ENCODE assay signal across 12 cellular contexts in the genomic region with DNA sequence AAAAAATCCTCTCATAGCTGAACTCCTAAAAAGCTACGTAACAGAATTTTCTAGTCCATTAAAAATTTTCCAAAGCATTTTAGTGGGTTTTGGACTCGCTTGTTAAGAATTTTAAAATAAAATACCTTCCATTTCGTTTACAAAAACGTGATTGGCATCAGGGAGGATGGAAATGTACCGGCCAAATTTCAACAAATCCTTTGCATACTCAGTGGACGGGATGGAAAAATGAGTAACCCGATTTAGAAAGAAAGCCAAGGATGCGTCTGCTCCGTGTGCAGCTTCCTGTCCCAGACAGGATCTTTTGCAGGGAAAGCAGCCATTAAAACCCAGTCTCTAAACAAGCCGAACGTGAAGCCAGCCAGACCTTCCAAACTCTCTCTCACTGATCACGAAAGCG. TPM values are rescaled to one million over a fixed set of nuclear protein-coding genes. Genes with fewer than 3 reads are reported as not detected.
DNase-seq lines count a peak whose midpoint lies in the region; ATAC-seq and TF ChIP-seq lines count a peak whose summit lies in the region.
"Had no signal": no experiment of that assay in that cellular context is flagged by ENCODE, and none has a peak within 500 bp of the region (broad histone marks: within the 10 kb centered on the region; RNA-seq: fewer than 3 reads in every experiment).

No MANE protein-coding gene starts in this region.

- no peak overlapping the region for H3K4me3 Mint-ChIP-seq in natural killer cell
- H3K4me3 Mint-ChIP-seq in activated naive CD4-positive, alpha-beta T cell treated with anti-CD3 and anti-CD28 coated beads, Interleukin-2, amount 10 ng/mL, durations not matched to agents 7 days and 5 days = no peak overlapping the region
- H3K4me3 Mint-ChIP-seq: activated CD4-positive, alpha-beta memory T cell treated with anti-CD3 and anti-CD28 coated beads for 36 hours had no signal

- TF ChIP-seq CTCF in fibroblast of pulmonary artery (IDR thresholded peaks at IDR 0.05; ENCODE audit: low read length, missing control alignments) = no peak
- no peak for TF ChIP-seq CTCF in natural killer cell (IDR thresholded peaks at IDR 0.05)

- H3K4me1 ChIP-seq in ACC112 (ENCODE audit: control insufficient read depth, insufficient read depth, low read length, unreplicated experiment) = peaks cover 14% of the 10 kb centered on the region
- H3K4me1 ChIP-seq in SJSA1 (replicated peaks) = peaks cover 11% of the 10 kb centered on the region

- H3K27me3 Mint-ChIP-seq in natural killer cell (ENCODE audit: low read depth in 2 of 2) = no peaks in the 10 kb centered on the region
- no peaks in the 10 kb centered on the region for H3K27me3 Mint-ChIP-seq in activated naive CD4-positive, alpha-beta T cell treated with anti-CD3 and anti-CD28 coated beads, Interleukin-2, amount 10 ng/mL, durations not matched to agents 7 days and 5 days
- H3K27me3 Mint-ChIP-seq: activated CD4-positive, alpha-beta memory T cell treated with anti-CD3 and anti-CD28 coated beads for 36 hours had no signal

- peaks cover 51% of the 10 kb centered on the region for H3K79me2 ChIP-seq in ACC112 (ENCODE audit: control insufficient read depth, insufficient read depth, low read length, unreplicated experiment)

- no peaks in the 10 kb centered on the region for H3K9me3 ChIP-seq in SJSA1 (replicated peaks)
- H3K9me3 ChIP-seq: BE2C had no signal

- H3K4me1 Mint-ChIP-seq in natural killer cell = peaks cover 35 to 46% of the 10 kb centered on the region in 2 donors
- H3K4me1 Mint-ChIP-seq in activated naive CD4-positive, alpha-beta T cell treated with anti-CD3 and anti-CD28 coated beads, Interleukin-2, amount 10 ng/mL, durations not matched to agents 7 days and 5 days = peaks cover 2% of the 10 kb centered on the region

- DNase-seq in SJSA1 (ENCODE audit: low read depth in 1 of 2, low spot score in 2 of 2) (no peak), fibroblast of pulmonary artery (ENCODE audit: low read depth) (peak; percentile 82), pons (ENCODE audit: low spot score) (peak; percentile 32), SIG-M5 treated with dmso at 0.1 percent for 504 hours (lab: John Stamatoyannopoulos, UW; ENCODE audit: unreplicated experiment) (no peak), natural killer cell (no peak)
- no peak for DNase-seq in activated naive CD4-positive, alpha-beta T cell treated with anti-CD3 and anti-CD28 coated beads, Interleukin-2, amount 10 ng/mL, durations not matched to agents 7 days and 5 days
- DNase-seq: activated CD4-positive, alpha-beta memory T cell treated with anti-CD3 and anti-CD28 coated beads for 36 hours; BE2C; Karpas-422; midbrain had no signal

- H2AFZ ChIP-seq in ACC112 (ENCODE audit: low read length, unreplicated experiment) = peak overlapping the region; percentile 85

- H3K27ac ChIP-seq in ACC112 (ENCODE audit: low read depth, low read length) (peak overlapping the region; percentile 82), SJSA1 (peak overlapping the region; percentile 50)

- CTCF ChIA-PET in activated naive CD4-positive, alpha-beta T cell treated with anti-CD3 and anti-CD28 coated beads, Interleukin-2, amount 10 ng/mL, durations not matched to agents 7 days and 5 days (lab: Charles Lee) = interaction anchor here (1.7 kb wide), 1 partner anchor 205 kb away, joined by 3 read pairs; no protein-coding TSS in a partner anchor

- H3K36me3 Mint-ChIP-seq in natural killer cell = no peaks in the 10 kb centered on the region
- H3K36me3 Mint-ChIP-seq in activated naive CD4-positive, alpha-beta T cell treated with anti-CD3 and anti-CD28 coated beads, Interleukin-2, amount 10 ng/mL, durations not matched to agents 7 days and 5 days = peaks cover under 1% of the 10 kb centered on the region
- H3K36me3 Mint-ChIP-seq: activated CD4-positive, alpha-beta memory T cell treated with anti-CD3 and anti-CD28 coated beads for 36 hours had no signal

- no peak for ATAC-seq in esophagus mucosa
- ATAC-seq in natural killer cell = no peak

- intact Hi-C loops in natural killer cell (cut with micrococcal nuclease) = no loop called here

- no peaks in the 10 kb centered on the region for H3K27me3 ChIP-seq in ACC112 (ENCODE audit: insufficient read depth, low read length)
- no peaks in the 10 kb centered on the region for H3K27me3 ChIP-seq in SJSA1 (replicated peaks)
- H3K27me3 ChIP-seq: BE2C had no signal

- no peaks in the 10 kb centered on the region for H3K9me3 Mint-ChIP-seq in natural killer cell
- no peaks in the 10 kb centered on the region for H3K9me3 Mint-ChIP-seq in activated naive CD4-positive, alpha-beta T cell treated with anti-CD3 and anti-CD28 coated beads, Interleukin-2, amount 10 ng/mL, durations not matched to agents 7 days and 5 days
- H3K9me3 Mint-ChIP-seq: activated CD4-positive, alpha-beta memory T cell treated with anti-CD3 and anti-CD28 coated beads for 36 hours had no signal

- H3K36me3 ChIP-seq in ACC112 (ENCODE audit: insufficient read depth, low read length) (no peaks in the 10 kb centered on the region), SJSA1 (peaks cover 12% of the 10 kb centered on the region)
- H3K36me3 ChIP-seq: BE2C had no signal

- no peak overlapping the region for H3K27ac Mint-ChIP-seq in natural killer cell
- H3K27ac Mint-ChIP-seq in activated naive CD4-positive, alpha-beta T cell treated with anti-CD3 and anti-CD28 coated beads, Interleukin-2, amount 10 ng/mL, durations not matched to agents 7 days and 5 days = no peak overlapping the region
- H3K27ac Mint-ChIP-seq: activated CD4-positive, alpha-beta memory T cell treated with anti-CD3 and anti-CD28 coated beads for 36 hours had no signal

- H3K4me3 ChIP-seq in ACC112 (ENCODE audit: low read depth, low read length) (peak overlapping the region; percentile 71), SJSA1 (no peak overlapping the region), fibroblast of pulmonary artery (replicated peaks; ENCODE audit: low read depth, low read length) (peak overlapping the region; percentile 28)

RNA-seq across cellular contexts. Expression of gene TMEM184B, which starts 15.6 kb away (rescaled TPM):
- total RNA-seq in SJSA1 (2014; rRNA removed; shearing (Covaris generic)) = 22.0 and 23.8 TPM in 2 replicates
- 22.6 TPM for total RNA-seq in esophagus mucosa
- total RNA-seq in natural killer cell = 10 to 100 TPM; 58.1 to 72.5 (median 68.6) TPM

RNA-seq across cellular contexts. Expression of gene MAFF, which starts 55.4 kb away (rescaled TPM):
- 45.7 and 52.1 TPM in 2 replicates for total RNA-seq in SJSA1 (2014; rRNA removed; shearing (Covaris generic))
- total RNA-seq in esophagus mucosa (35.6 TPM), natural killer cell (100 to 1,000 TPM; 168 to 215 (median 187) TPM)

Comparison
In these comparisons a context has a peak if more than half of its experiments do, and no peak if none do; other contexts are left out.
1. DNase-seq: peak in fibroblast of pulmonary artery (single experiment) and pons (single experiment); none in SJSA1 (0 of 2), SIG-M5 treated with dmso at 0.1 percent for 504 hours (single experiment), natural killer cell (single experiment) and activated naive CD4-positive, alpha-beta T cell treated with anti-CD3 and anti-CD28 coated beads, Interleukin-2, amount 10 ng/mL, durations not matched to agents 7 days and 5 days (single experiment).